ENCODE assay signal across 30 cellular contexts in the genomic region with DNA sequence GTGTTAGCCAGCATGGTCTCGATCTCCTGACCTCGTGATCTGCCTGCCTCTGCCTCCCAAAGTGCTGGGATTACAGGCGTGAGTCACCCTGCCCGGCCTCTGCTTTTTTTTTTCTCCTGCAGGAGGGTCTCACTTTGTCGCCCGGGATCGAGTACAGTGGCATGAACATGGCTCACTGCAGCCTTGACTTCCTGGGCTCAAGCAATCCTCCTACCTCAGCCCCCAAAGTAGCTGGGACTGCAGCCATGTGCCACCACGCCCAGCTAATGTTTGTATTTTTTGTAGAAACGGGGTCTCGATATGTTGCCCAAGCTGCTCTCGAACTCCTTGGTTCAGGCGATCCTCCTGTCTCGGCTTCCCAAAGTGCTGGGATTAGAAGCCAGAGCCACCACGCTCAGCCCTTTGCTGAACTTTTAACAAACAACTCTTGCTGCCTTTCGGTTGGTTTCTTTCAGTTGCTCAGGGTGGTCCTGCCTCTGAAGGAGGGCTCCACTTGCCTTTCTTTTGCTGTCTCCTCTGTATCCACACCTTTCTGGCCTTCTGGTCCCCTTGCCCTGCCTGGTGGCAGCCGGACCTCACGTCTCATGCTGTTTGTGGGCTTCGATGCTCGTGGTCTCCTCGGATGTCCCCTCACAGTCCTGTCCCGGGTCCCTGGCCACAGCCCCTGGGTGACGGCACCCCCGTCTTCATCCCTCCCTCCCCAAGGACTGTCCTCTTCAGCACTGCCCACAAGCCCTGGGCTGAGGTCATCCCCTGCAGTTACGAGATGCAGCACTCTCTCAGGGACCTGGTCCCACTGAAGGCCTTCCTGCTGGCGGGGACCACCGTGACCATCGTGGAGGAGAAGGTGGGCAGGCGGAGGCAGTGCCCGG. TPM values are rescaled to one million over a fixed set of nuclear protein-coding genes. Genes with fewer than 3 reads are reported as not detected.
"Had no signal": no experiment of that assay in that cellular context is flagged by ENCODE, and none has a peak within 500 bp of the region (broad histone marks: within the 10 kb centered on the region; RNA-seq: fewer than 3 reads in every experiment).

No MANE protein-coding gene starts in this region.

- H3K27me3 ChIP-seq: ascending aorta, pancreas had no signal

- DNase-seq: activated CD4-positive, alpha-beta memory T cell treated with anti-CD3 and anti-CD28 coated beads, Interleukin-2, amount 10 ng/mL, durations not matched to agents 7 days and 5 days; activated CD4-positive, alpha-beta T cell treated with anti-CD3 and anti-CD28 coated beads for 1 hour; activated CD4-positive, alpha-beta T cell treated with anti-CD3 and anti-CD28 coated beads, Interleukin-2, amount 10 ng/mL, durations not matched to agents 7 days and 5 days; activated naive CD4-positive, alpha-beta T cell treated with Interleukin-2 at 50 U/mL for 16 hours; activated naive CD8-positive, alpha-beta T cell treated with anti-CD3 and anti-CD28 coated beads, Interleukin-2, amount 10 ng/mL, durations not matched to agents 7 days and 5 days; activated T-cell treated with anti-CD3 and anti-CD28 coated beads, Interleukin-2, amount 50 U/mL, for 4 hours; heart right ventricle; left lung; mucosa of descending colon; nephron progenitor cell; psoas muscle; stimulated activated CD4-positive, alpha-beta T cell treated with anti-CD3 and anti-CD28 coated beads, Interleukin-15, amount 100 ng/mL, for 24 hours; stimulated activated CD4-positive, alpha-beta T cell treated with anti-CD3 and anti-CD28 coated beads, Interleukin-2, amount 100 ng/mL, for 24 hours; stimulated activated naive CD4-positive, alpha-beta T cell; T-helper 2 cell had no signal

- H3K36me3 ChIP-seq: ascending aorta, cardiac muscle cell, esophagus muscularis mucosa, heart right ventricle, left lung, pancreas, suprapubic skin, tibial artery had no signal

- H3K4me3 Mint-ChIP-seq: activated CD4-positive, alpha-beta memory T cell treated with anti-CD3 and anti-CD28 coated beads, Interleukin-2, amount 10 ng/mL, durations not matched to agents 7 days and 5 days; activated CD4-positive, alpha-beta T cell treated with anti-CD3 and anti-CD28 coated beads, Interleukin-2, amount 10 ng/mL, durations not matched to agents 7 days and 5 days; activated naive CD8-positive, alpha-beta T cell treated with anti-CD3 and anti-CD28 coated beads, Interleukin-2, amount 10 ng/mL, durations not matched to agents 7 days and 5 days; activated T-cell treated with anti-CD3 and anti-CD28 coated beads, Interleukin-2, amount 50 U/mL, for 4 hours; brain; dendritic cell treated with granulocyte-macrophage colony-stimulating factor and Interleukin-4, amounts not matched to agents 40 ng/mL and 50 ng/mL, for 4 days; nephron progenitor cell had no signal

- H3K9me3 Mint-ChIP-seq: activated CD4-positive, alpha-beta T cell treated with anti-CD3 and anti-CD28 coated beads, Interleukin-2, amount 10 ng/mL, durations not matched to agents 7 days and 5 days; activated naive CD8-positive, alpha-beta T cell treated with anti-CD3 and anti-CD28 coated beads, Interleukin-2, amount 10 ng/mL, durations not matched to agents 7 days and 5 days; activated T-helper 2 cell treated with anti-CD3 and anti-CD28 coated beads, Interferon-gamma antibody, Interleukin-2, Interleukin-4, amounts not matched to agents 10 μg/mL and 5 μg/mL and 100 μg/mL, durations not matched to agents 14 hours and 24 hours and 36 hours; dendritic cell treated with granulocyte-macrophage colony-stimulating factor and Interleukin-4, amounts not matched to agents 40 ng/mL and 50 ng/mL, for 4 days had no signal

- H3K36me3 Mint-ChIP-seq: activated naive CD8-positive, alpha-beta T cell treated with anti-CD3 and anti-CD28 coated beads, Interleukin-2, amount 10 ng/mL, durations not matched to agents 7 days and 5 days; brain had no signal

- ATAC-seq: activated T-cell treated with anti-CD3 and anti-CD28 coated beads, Interleukin-2, amount 50 U/mL, for 4 hours; foreskin keratinocyte; heart right ventricle; left lung; mucosa of descending colon; pancreas; psoas muscle had no signal

- H3K4me3 ChIP-seq: ascending aorta, cardiac muscle cell, esophagus muscularis mucosa, heart right ventricle, left lung, lung, mucosa of descending colon, pancreas, psoas muscle, smooth muscle cell, suprapubic skin, tibial artery had no signal

- H3K27ac Mint-ChIP-seq: activated CD4-positive, alpha-beta memory T cell treated with anti-CD3 and anti-CD28 coated beads, Interleukin-2, amount 10 ng/mL, durations not matched to agents 7 days and 5 days; activated CD4-positive, alpha-beta T cell treated with anti-CD3 and anti-CD28 coated beads, Interleukin-2, amount 10 ng/mL, durations not matched to agents 7 days and 5 days; activated naive CD8-positive, alpha-beta T cell treated with anti-CD3 and anti-CD28 coated beads, Interleukin-2, amount 10 ng/mL, durations not matched to agents 7 days and 5 days; activated T-helper 2 cell treated with anti-CD3 and anti-CD28 coated beads, Interferon-gamma antibody, Interleukin-2, Interleukin-4, amounts not matched to agents 10 μg/mL and 5 μg/mL and 100 μg/mL, durations not matched to agents 14 hours and 24 hours and 36 hours; brain; dendritic cell treated with granulocyte-macrophage colony-stimulating factor and Interleukin-4, amounts not matched to agents 40 ng/mL and 50 ng/mL, for 4 days; nephron progenitor cell had no signal

RNA-seq across cellular contexts. Expression of gene B3GNT4, which starts 3.8 kb away (rescaled TPM):
- total RNA-seq: ascending aorta, esophagus muscularis mucosa, glomerular endothelial cell, heart right ventricle, myocyte, smooth muscle cell, ureter had no signal

RNA-seq across cellular contexts. Expression of gene LRRC43, which starts 16.8 kb away (rescaled TPM):
- total RNA-seq: activated CD4-positive, alpha-beta T cell treated with anti-CD3 and anti-CD28 coated beads, Interleukin-2, amount 10 ng/mL, durations not matched to agents 7 days and 5 days; ascending aorta; myocyte; smooth muscle cell had no signal

RNA-seq across cellular contexts. Expression of gene IL31, which starts 25.7 kb away (rescaled TPM):
- total RNA-seq: activated CD4-positive, alpha-beta memory T cell treated with anti-CD3 and anti-CD28 coated beads, Interleukin-2, amount 10 ng/mL, durations not matched to agents 7 days and 5 days; activated CD4-positive, alpha-beta T cell treated with anti-CD3 and anti-CD28 coated beads, Interleukin-2, amount 10 ng/mL, durations not matched to agents 7 days and 5 days; activated naive CD8-positive, alpha-beta T cell treated with anti-CD3 and anti-CD28 coated beads, Interleukin-2, amount 10 ng/mL, durations not matched to agents 7 days and 5 days; ascending aorta; cardiac muscle cell; esophagus muscularis mucosa; foreskin keratinocyte; glomerular endothelial cell; heart right ventricle; left lung; lung; mucosa of descending colon; myocyte; pancreas; psoas muscle; smooth muscle cell; suprapubic skin; ureter had no signal
